Comparison of ENCODE assay signal across 1 cellular context in genomic region chr10:67837519-67838314, GRCh38.
TF ChIP-seq lines count a peak whose summit lies in the region.

Gene DNAJC12, minus strand, starts transcription at chr10:67838188. Its CDS starts 177 bp downstream, at chr10:67838011.

TF ChIP-seq in K562, 482 proteins besides CTCF, POLR2A, EP300 and RAD21 (continued from another document):
- TF ChIP-seq ZBTB43 (CRISPR knock-in tag; IDR thresholded peaks at IDR 0.05) (no peak), ZFPM2 (CRISPR knock-in tag; IDR thresholded peaks at IDR 0.05) (no peak), SLC30A9 (CRISPR knock-in tag; IDR thresholded peaks at IDR 0.05) (no peak), RBBP5 (IDR thresholded peaks at IDR 0.05; ENCODE audit: borderline replicate concordance, insufficient read depth, low read length, poor library complexity, severe bottlenecking) (no peak), CC2D1A (IDR thresholded peaks at IDR 0.05) (no peak), ZNF174 (CRISPR knock-in tag; IDR thresholded peaks at IDR 0.05) (no peak), CBX8 (IDR thresholded peaks at IDR 0.05; ENCODE audit: borderline replicate concordance, extremely low read depth, low read depth, low read length, poor library complexity, severe bottlenecking) (no peak), PRDM10 (IDR thresholded peaks at IDR 0.05; ENCODE audit: partially characterized antibody) (no peak), ZBTB1 (CRISPR knock-in tag; IDR thresholded peaks at IDR 0.05; ENCODE audit: borderline replicate concordance, low read depth) (no peak), TBL1XR1 (IDR thresholded peaks at IDR 0.05; ENCODE audit: low read length in 2 of 2) (no peak; a peak in 1 of 4 replicates), ZNF695 (CRISPR knock-in tag; IDR thresholded peaks at IDR 0.05) (no peak), CBX2 (IDR thresholded peaks at IDR 0.05; ENCODE audit: insufficient read depth, low read length, poor library complexity, severe bottlenecking) (no peak), SMC3 (conservative IDR thresholded peaks at IDR 0.05; ENCODE audit: insufficient read depth, low read depth, low read length) (no peak), DPF2 (IDR thresholded peaks at IDR 0.05) (0 out of 2 replicates have a peak, but pooled peaks have one; percentile 23), ETS1 (conservative IDR thresholded peaks at IDR 0.05; ENCODE audit: control insufficient read depth, low read depth, low read length) (no peak), CSDE1 (IDR thresholded peaks at IDR 0.05) (no peak), SRF (CRISPR knock-in tag; IDR thresholded peaks at IDR 0.05) (no peak), FOXJ3 (CRISPR knock-in tag; IDR thresholded peaks at IDR 0.05) (no peak), DDX20 (tag; IDR thresholded peaks at IDR 0.05; ENCODE audit: low read depth) (no peak), FOSL1 (tag; conservative IDR thresholded peaks at IDR 0.05) (no peak), SIRT6 (IDR thresholded peaks at IDR 0.05; ENCODE audit: low read depth, low read length) (no peak), ZNF75A (CRISPR knock-in tag; IDR thresholded peaks at IDR 0.05) (no peak)
- TF ChIP-seq, protein P1, sequence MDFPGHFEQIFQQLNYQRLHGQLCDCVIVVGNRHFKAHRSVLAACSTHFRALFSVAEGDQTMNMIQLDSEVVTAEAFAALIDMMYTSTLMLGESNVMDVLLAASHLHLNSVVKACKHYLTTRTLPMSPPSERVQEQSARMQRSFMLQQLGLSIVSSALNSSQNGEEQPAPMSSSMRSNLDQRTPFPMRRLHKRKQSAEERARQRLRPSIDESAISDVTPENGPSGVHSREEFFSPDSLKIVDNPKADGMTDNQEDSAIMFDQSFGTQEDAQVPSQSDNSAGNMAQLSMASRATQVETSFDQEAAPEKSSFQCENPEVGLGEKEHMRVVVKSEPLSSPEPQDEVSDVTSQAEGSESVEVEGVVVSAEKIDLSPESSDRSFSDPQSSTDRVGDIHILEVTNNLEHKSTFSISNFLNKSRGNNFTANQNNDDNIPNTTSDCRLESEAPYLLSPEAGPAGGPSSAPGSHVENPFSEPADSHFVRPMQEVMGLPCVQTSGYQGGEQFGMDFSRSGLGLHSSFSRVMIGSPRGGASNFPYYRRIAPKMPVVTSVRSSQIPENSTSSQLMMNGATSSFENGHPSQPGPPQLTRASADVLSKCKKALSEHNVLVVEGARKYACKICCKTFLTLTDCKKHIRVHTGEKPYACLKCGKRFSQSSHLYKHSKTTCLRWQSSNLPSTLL (IDR thresholded peaks at IDR 0.05), result no peak
- TF ChIP-seq, protein P2, sequence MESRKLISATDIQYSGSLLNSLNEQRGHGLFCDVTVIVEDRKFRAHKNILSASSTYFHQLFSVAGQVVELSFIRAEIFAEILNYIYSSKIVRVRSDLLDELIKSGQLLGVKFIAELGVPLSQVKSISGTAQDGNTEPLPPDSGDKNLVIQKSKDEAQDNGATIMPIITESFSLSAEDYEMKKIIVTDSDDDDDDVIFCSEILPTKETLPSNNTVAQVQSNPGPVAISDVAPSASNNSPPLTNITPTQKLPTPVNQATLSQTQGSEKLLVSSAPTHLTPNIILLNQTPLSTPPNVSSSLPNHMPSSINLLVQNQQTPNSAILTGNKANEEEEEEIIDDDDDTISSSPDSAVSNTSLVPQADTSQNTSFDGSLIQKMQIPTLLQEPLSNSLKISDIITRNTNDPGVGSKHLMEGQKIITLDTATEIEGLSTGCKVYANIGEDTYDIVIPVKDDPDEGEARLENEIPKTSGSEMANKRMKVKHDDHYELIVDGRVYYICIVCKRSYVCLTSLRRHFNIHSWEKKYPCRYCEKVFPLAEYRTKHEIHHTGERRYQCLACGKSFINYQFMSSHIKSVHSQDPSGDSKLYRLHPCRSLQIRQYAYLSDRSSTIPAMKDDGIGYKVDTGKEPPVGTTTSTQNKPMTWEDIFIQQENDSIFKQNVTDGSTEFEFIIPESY (CRISPR knock-in tag; IDR thresholded peaks at IDR 0.05), result no peak
- TF ChIP-seq, protein P3, sequence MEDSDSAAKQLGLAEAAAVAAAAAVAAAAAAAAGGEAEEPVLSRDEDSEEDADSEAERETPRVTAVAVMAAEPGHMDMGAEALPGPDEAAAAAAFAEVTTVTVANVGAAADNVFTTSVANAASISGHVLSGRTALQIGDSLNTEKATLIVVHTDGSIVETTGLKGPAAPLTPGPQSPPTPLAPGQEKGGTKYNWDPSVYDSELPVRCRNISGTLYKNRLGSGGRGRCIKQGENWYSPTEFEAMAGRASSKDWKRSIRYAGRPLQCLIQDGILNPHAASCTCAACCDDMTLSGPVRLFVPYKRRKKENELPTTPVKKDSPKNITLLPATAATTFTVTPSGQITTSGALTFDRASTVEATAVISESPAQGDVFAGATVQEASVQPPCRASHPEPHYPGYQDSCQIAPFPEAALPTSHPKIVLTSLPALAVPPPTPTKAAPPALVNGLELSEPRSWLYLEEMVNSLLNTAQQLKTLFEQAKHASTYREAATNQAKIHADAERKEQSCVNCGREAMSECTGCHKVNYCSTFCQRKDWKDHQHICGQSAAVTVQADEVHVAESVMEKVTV (CRISPR knock-in tag; IDR thresholded peaks at IDR 0.05), result no peak
- TF ChIP-seq, protein P4, sequence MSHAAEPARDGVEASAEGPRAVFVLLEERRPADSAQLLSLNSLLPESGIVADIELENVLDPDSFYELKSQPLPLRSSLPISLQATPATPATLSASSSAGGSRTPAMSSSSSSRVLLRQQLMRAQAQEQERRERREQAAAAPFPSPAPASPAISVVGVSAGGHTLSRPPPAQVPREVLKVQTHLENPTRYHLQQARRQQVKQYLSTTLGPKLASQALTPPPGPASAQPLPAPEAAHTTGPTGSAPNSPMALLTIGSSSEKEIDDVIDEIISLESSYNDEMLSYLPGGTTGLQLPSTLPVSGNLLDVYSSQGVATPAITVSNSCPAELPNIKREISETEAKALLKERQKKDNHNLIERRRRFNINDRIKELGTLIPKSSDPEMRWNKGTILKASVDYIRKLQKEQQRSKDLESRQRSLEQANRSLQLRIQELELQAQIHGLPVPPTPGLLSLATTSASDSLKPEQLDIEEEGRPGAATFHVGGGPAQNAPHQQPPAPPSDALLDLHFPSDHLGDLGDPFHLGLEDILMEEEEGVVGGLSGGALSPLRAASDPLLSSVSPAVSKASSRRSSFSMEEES (CRISPR knock-in tag; IDR thresholded peaks at IDR 0.05), result no peak
- TF ChIP-seq, protein P5, sequence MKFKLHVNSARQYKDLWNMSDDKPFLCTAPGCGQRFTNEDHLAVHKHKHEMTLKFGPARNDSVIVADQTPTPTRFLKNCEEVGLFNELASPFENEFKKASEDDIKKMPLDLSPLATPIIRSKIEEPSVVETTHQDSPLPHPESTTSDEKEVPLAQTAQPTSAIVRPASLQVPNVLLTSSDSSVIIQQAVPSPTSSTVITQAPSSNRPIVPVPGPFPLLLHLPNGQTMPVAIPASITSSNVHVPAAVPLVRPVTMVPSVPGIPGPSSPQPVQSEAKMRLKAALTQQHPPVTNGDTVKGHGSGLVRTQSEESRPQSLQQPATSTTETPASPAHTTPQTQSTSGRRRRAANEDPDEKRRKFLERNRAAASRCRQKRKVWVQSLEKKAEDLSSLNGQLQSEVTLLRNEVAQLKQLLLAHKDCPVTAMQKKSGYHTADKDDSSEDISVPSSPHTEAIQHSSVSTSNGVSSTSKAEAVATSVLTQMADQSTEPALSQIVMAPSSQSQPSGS (CRISPR knock-in tag; IDR thresholded peaks at IDR 0.05), result no peak
